Comparison of ENCODE assay signal across 8 cellular contexts in the genomic region with DNA sequence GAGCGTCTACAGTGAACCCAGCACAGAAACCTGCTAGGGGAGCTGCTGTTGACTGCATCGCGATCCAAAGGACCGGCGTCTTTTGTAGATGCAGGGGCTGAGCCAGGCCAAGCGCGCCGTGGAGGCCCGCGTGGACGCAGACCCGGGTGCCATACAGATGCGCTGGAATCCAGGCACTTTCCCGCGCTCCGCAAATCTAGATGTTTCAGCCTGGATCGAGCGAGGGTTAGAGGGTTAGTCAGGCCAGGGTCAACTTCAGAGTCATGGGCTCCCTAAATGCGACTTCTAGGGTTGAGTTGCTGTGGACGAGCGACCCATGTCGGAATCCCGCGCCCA. TPM values are rescaled to one million over a fixed set of nuclear protein-coding genes. Genes with fewer than 3 reads are reported as not detected.
DNase-seq lines count a peak whose midpoint lies in the region; ATAC-seq and TF ChIP-seq lines count a peak whose summit lies in the region.
"Had no signal": no experiment of that assay in that cellular context is flagged by ENCODE, and none has a peak within 500 bp of the region (broad histone marks: within the 10 kb centered on the region; RNA-seq: fewer than 3 reads in every experiment).

No MANE protein-coding gene starts in this region.

- H3K4me3 ChIP-seq in H7 (ENCODE audit: insufficient read depth, low read depth, low read length) = peak overlapping the region; percentile 59
- H3K4me3 ChIP-seq in spleen = peak overlapping the region; percentile 29 to 91 (median 66)
- peak overlapping the region in 2 of 4 donors; percentile 50 to 72 for H3K4me3 ChIP-seq in transverse colon

- TF ChIP-seq EP300 in transverse colon (IDR thresholded peaks at IDR 0.05; ENCODE audit: low read depth) = no peak

- peaks cover 0 to 7% (median 4%) of the 10 kb centered on the region in 3 donors for H3K36me3 Mint-ChIP-seq in immature natural killer cell

- peak; percentile 78 for DNase-seq in H7
- DNase-seq in activated T-cell treated with anti-CD3 and anti-CD28 coated beads, Interleukin-2, amount 50 U/mL, for 48 hours = peak; percentile 51 to 63
- DNase-seq in immature natural killer cell = no peak
- no peak for DNase-seq in spleen
- DNase-seq in transverse colon = no peak
- no peak for DNase-seq in NOMO-1 treated with DMSO at 0.1 percent for 48 hours (lab: John Stamatoyannopoulos, UW; ENCODE audit: unreplicated experiment)
- DNase-seq: NCI-H524 treated with DMSO at 0.1 percent for 48 hours had no signal

- peaks cover 9 to 19% (median 10%) of the 10 kb centered on the region in 3 donors for H3K27me3 Mint-ChIP-seq in immature natural killer cell (ENCODE audit: low read depth in 3 of 3)

- H3K27me3 ChIP-seq in H7 (ENCODE audit: control insufficient read depth, insufficient read depth, low read length) = peaks cover 27% of the 10 kb centered on the region
- H3K27me3 ChIP-seq in spleen (replicated peaks in 1 of 7) = peaks cover 0 to 51% (median 17%) of the 10 kb centered on the region in 7 donors
- H3K27me3 ChIP-seq in transverse colon = peaks cover 27% of the 10 kb centered on the region

- H3K27ac Mint-ChIP-seq in immature natural killer cell = peak overlapping the region; percentile 78 to 94 (median 91)

- intact Hi-C loops in spleen (cut with DNase I; ENCODE audit: low total_unique reads) = no loop called here
- intact Hi-C loops in transverse colon (cut with DNase I; ENCODE audit: low total_unique reads) = loop anchor here (10.0 kb wide), 1 partner anchor 1329 kb away; no protein-coding TSS in a partner anchor

- peaks cover 46 to 50% of the 10 kb centered on the region in 2 donors for H3K4me1 Mint-ChIP-seq in immature natural killer cell

- ATAC-seq in HG02623 (IDR thresholded peaks at IDR 0.05; ENCODE audit: unreplicated experiment) = no peak

- H3K27ac ChIP-seq in spleen (peak overlapping the region in 5 of 8 donors; percentile 55 to 88 (median 80)), transverse colon (no peak overlapping the region)

- TF ChIP-seq CTCF in spleen (IDR thresholded peaks at IDR 0.05 in 8 of 11, conservative IDR thresholded peaks at IDR 0.05 in 3 of 11) (no peak), transverse colon (IDR thresholded peaks at IDR 0.05) (no peak)

- 7 to 31% (median 12%) methylated on average over 20 to 24 of the region's 24 CpGs for WGBS in spleen, 5 donors
- 61% methylated on average over 22 of the region's 24 CpGs; no CpG with 5 or more reads in 1 of the 2 donors for WGBS in transverse colon (ENCODE audit: low coverage in 1 of 2), 2 donors

- H3K9me3 ChIP-seq in spleen = no peaks in the 10 kb centered on the region
- no peaks in the 10 kb centered on the region for H3K9me3 ChIP-seq in transverse colon

- H3K36me3 ChIP-seq in H7 (replicated peaks; ENCODE audit: control insufficient read depth, insufficient read depth, low read length) (peaks cover 6% of the 10 kb centered on the region), spleen (no peaks in the 10 kb centered on the region), transverse colon (no peaks in the 10 kb centered on the region)

- H3K4me1 ChIP-seq in spleen (peaks cover 10 to 76% (median 46%) of the 10 kb centered on the region in 6 donors), transverse colon (peaks cover 6 to 21% (median 14%) of the 10 kb centered on the region in 4 donors)

- peak overlapping the region; percentile 86 to 94 (median 91) for H3K4me3 Mint-ChIP-seq in immature natural killer cell

- in situ Hi-C loops in transverse colon (cut with MboI; ENCODE audit: low pct_ligation_motif_present in 1 of 4, low pct_unique_long_range_greater_than_20kb in 1 of 4, low sequenced_read_pairs in 3 of 4) = no loop called here

- H3K9me3 Mint-ChIP-seq in immature natural killer cell = no peaks in the 10 kb centered on the region

- TF ChIP-seq POLR2A in spleen (IDR thresholded peaks at IDR 0.05) = no peak
- TF ChIP-seq POLR2A in transverse colon (IDR thresholded peaks at IDR 0.05) = no peak

RNA-seq across cellular contexts. Expression of gene TCF7, which starts 0.9 kb away (rescaled TPM):
- total RNA-seq in H7 (2014; rRNA removed; shearing (Covaris generic)) = 2.4 and 3.7 TPM in 2 replicates
- 10 to 100 TPM; 14.9 to 50.9 (median 38.2) TPM for polyA plus RNA-seq in immature natural killer cell
- total RNA-seq in spleen = 10 to 100 TPM; 29.0 to 88.3 (median 53.7) TPM
- 10 to 100 TPM; 13.7 to 24.3 (median 18.1) TPM for polyA plus RNA-seq in spleen
- total RNA-seq in transverse colon = 1 to 10 TPM in 3 of 4 donors, under 1 TPM in 1; 0.60 to 7.1 (median 3.1) TPM

Comparison
In these comparisons a context has a peak if more than half of its experiments do, and no peak if none do; other contexts are left out.
1. DNase-seq: peak in H7 (single experiment) and activated T-cell treated with anti-CD3 and anti-CD28 coated beads, Interleukin-2, amount 50 U/mL, for 48 hours (2 of 2); none in immature natural killer cell (0 of 3), spleen (single experiment), transverse colon (single experiment) and NOMO-1 treated with DMSO at 0.1 percent for 48 hours (single experiment).
2. H3K27ac ChIP-seq: peak in spleen (5 of 8); none in transverse colon (0 of 4).